ENCODE assay signal across 8 cellular contexts in genomic region chr12:102484017-102484731, GRCh38. TPM values are rescaled to one million over a fixed set of nuclear protein-coding genes. Genes with fewer than 3 reads are reported as not detected.
A peak's percentile ranks its signal among the peaks of the same experiment; 100 is the strongest.
DNase-seq lines count a peak whose midpoint lies in the region; ATAC-seq and TF ChIP-seq lines count a peak whose summit lies in the region.

No MANE protein-coding gene starts in this region.

- H3K4me1 ChIP-seq in Peyer's patch, result peaks cover 0 to 1% (median 0%) of the 10 kb centered on the region in 4 donors
- peaks cover 0 to 2% of the 10 kb centered on the region in 2 donors for H3K4me1 ChIP-seq in aorta (ENCODE audit: control insufficient read depth in 1 of 2, insufficient read depth in 2 of 2, low read length in 2 of 2)

- CTCF ChIA-PET in Calu3 (lab: Charles Lee), result interaction anchor here (0.6 to 1.5 kb wide), 6 partner anchors 18 to 327 kb away, joined by 3 to 9 read pairs (median 4); no protein-coding TSS in a partner anchor

- peak; percentile 43 for ATAC-seq in GM19397 (IDR thresholded peaks at IDR 0.05; ENCODE audit: unreplicated experiment)
- ATAC-seq in HG03520 (IDR thresholded peaks at IDR 0.05; ENCODE audit: unreplicated experiment), result peak; percentile 57
- ATAC-seq in aorta (ENCODE audit: low FRiP score), result peak; percentile 83

- H3K27me3 Mint-ChIP-seq in Calu3 (ENCODE audit: unreplicated experiment) (no peaks in the 10 kb centered on the region), progenitor cell of endocrine pancreas (no peaks in the 10 kb centered on the region)

- H3K4me1 Mint-ChIP-seq in Calu3 (ENCODE audit: low read depth, unreplicated experiment), result no peaks in the 10 kb centered on the region
- peaks cover 3% of the 10 kb centered on the region for H3K4me1 Mint-ChIP-seq in progenitor cell of endocrine pancreas (ENCODE audit: low read depth)

- peak overlapping the region in 2 of 4 donors; percentile 11 to 29 for H3K4me3 ChIP-seq in Peyer's patch
- H3K4me3 ChIP-seq in aorta (ENCODE audit: low read length in 2 of 2), result peak overlapping the region in 1 of 2 donors; percentile 4

- no peak for TF ChIP-seq POLR2A in Peyer's patch (IDR thresholded peaks at IDR 0.05)

- no peaks in the 10 kb centered on the region for H3K9me3 ChIP-seq in Peyer's patch
- H3K9me3 ChIP-seq in aorta (ENCODE audit: control insufficient read depth, low read length), result no peaks in the 10 kb centered on the region

- H3K27ac Mint-ChIP-seq in Calu3 (ENCODE audit: unreplicated experiment) (no peak overlapping the region), progenitor cell of endocrine pancreas (no peak overlapping the region)

- H3K36me3 Mint-ChIP-seq in Calu3 (ENCODE audit: insufficient read depth, unreplicated experiment) (no peaks in the 10 kb centered on the region), progenitor cell of endocrine pancreas (ENCODE audit: insufficient read depth) (no peaks in the 10 kb centered on the region)

- BruUV-seq in Calu3 (replicated peaks; lab: Mats Ljungman, UMichigan), result no TSS peak

- DNase-seq in Calu3, result peak; percentile 51
- peak in 2 of 3 donors; percentile 52 to 79 for DNase-seq in Peyer's patch
- peak; percentile 79 for DNase-seq in activated effector memory CD4-positive, alpha-beta T cell treated with anti-CD3 and anti-CD28 coated beads, Interleukin-2, amount 50 U/mL, for 16 hours
- peak; percentile 47 for DNase-seq in glomerular visceral epithelial cell (ENCODE audit: extremely low spot score)
- DNase-seq in progenitor cell of endocrine pancreas (ENCODE audit: low spot score, unreplicated experiment), result peak; percentile 16
- DNase-seq in aorta, result peak; percentile 67 to 80

- peak; percentile 92 for TF ChIP-seq CTCF in Calu3 (IDR thresholded peaks at IDR 0.05; ENCODE audit: unreplicated experiment)
- TF ChIP-seq CTCF in Peyer's patch (IDR thresholded peaks at IDR 0.05), result peak; percentile 57 to 92 (median 68)
- TF ChIP-seq CTCF in progenitor cell of endocrine pancreas (IDR thresholded peaks at IDR 0.05; ENCODE audit: unreplicated experiment), result peak; percentile 87

- WGBS in aorta, 2 donors, result 14% methylated on average over 14 of the region's 14 CpGs

- no peaks in the 10 kb centered on the region for H3K27me3 ChIP-seq in Peyer's patch
- H3K27me3 ChIP-seq in aorta (ENCODE audit: control insufficient read depth in 1 of 2, insufficient read depth in 2 of 2, low read length in 1 of 2), result no peaks in the 10 kb centered on the region

- H3K36me3 ChIP-seq in Peyer's patch (no peaks in the 10 kb centered on the region), aorta (ENCODE audit: control insufficient read depth in 1 of 2, insufficient read depth in 2 of 2, low read length in 1 of 2) (no peaks in the 10 kb centered on the region)

- H3K9me3 Mint-ChIP-seq in Calu3 (ENCODE audit: low read depth, unreplicated experiment) (peaks cover 4% of the 10 kb centered on the region), progenitor cell of endocrine pancreas (ENCODE audit: low read depth) (peaks cover 5% of the 10 kb centered on the region)

- H3K4me3 Mint-ChIP-seq in Calu3 (ENCODE audit: low read depth, unreplicated experiment) (peak overlapping the region; percentile 47), progenitor cell of endocrine pancreas (ENCODE audit: low read depth) (no peak overlapping the region)

- H3K27ac ChIP-seq in Peyer's patch (peak overlapping the region; percentile 32 to 47 (median 43)), aorta (ENCODE audit: low read depth in 1 of 2, low read length in 2 of 2) (no peak overlapping the region)

- intact Hi-C loops in Calu3 (cut with micrococcal nuclease; ENCODE audit: unreplicated experiment) (loop anchor here (1.0 to 10.0 kb wide), 7 partner anchors 151 to 709 kb away; no protein-coding TSS in a partner anchor), aorta (cut with DNase I) (loop anchor here (5.0 to 10.0 kb wide), 5 partner anchors 179 to 367 kb away; partner anchors contain the start of genes NUP37 (in 1 of the 2) and PARPBP (in 1 of the 2))

RNA-seq across cellular contexts. Expression of gene IGF1, which starts 3.8 kb away (rescaled TPM):
- total RNA-seq in Calu3 (2022) (not detected in 2 replicates), Peyer's patch (10 to 100 TPM in 1 of 4 donors, 1 to 10 TPM in 3; 4.0 to 21.5 (median 6.3) TPM), progenitor cell of endocrine pancreas (0.57 and 1.6 TPM in 2 replicates), aorta (100 to 1,000 TPM; 103 to 193 TPM)
- 1 to 10 TPM; 1.3 to 3.5 TPM for polyA plus RNA-seq in aorta

Comparison
In these comparisons a context has a peak if more than half of its experiments do, and no peak if none do; other contexts are left out.
1. DNase-seq: peak in every context shown above with its lines; median percentile 79 in activated effector memory CD4-positive, alpha-beta T cell treated with anti-CD3 and anti-CD28 coated beads, Interleukin-2, amount 50 U/mL, for 16 hours; 74 in aorta; 66 in Peyer's patch; 51 in Calu3; 47 in glomerular visceral epithelial cell; 16 in progenitor cell of endocrine pancreas.
2. H3K27ac ChIP-seq: peak in Peyer's patch (4 of 4); none in aorta (0 of 2).
3. RNA of gene IGF1, which starts 3.8 kb away (total RNA-seq): 103 to 193 TPM in aorta; 4.0 to 21.5 TPM in Peyer's patch, 0.57 to 1.6 TPM in progenitor cell of endocrine pancreas and not detected in Calu3; every median in the first group is over 4 times any median in the second.
4. Peak in every context shown above with its lines, with median percentiles within 50 percentile points of each other: CTCF ChIP-seq and ATAC-seq.